In genomic region chr6:3318226-3318625, GRCh38 we compare ENCODE assay signal across 13 cellular contexts. TPM values are rescaled to one million over a fixed set of nuclear protein-coding genes. Genes with fewer than 3 reads are reported as not detected.
A peak's percentile ranks its signal among the peaks of the same experiment; 100 is the strongest.
DNase-seq lines count a peak whose midpoint lies in the region; ATAC-seq lines count a peak whose summit lies in the region.
"Had no signal": no experiment of that assay in that cellular context is flagged by ENCODE, and none has a peak within 500 bp of the region (broad histone marks: within the 10 kb centered on the region; RNA-seq: fewer than 3 reads in every experiment).

No MANE protein-coding gene starts in this region.

- H3K27ac Mint-ChIP-seq in activated naive CD4-positive, alpha-beta T cell treated with anti-CD3 and anti-CD28 coated beads for 36 hours = no peak overlapping the region
- H3K27ac Mint-ChIP-seq in stimulated activated naive CD8-positive, alpha-beta T cell treated with anti-CD3 and anti-CD28 coated beads, Interleukin-15, amount 100 ng/mL, for 72 hours = no peak overlapping the region
- H3K27ac Mint-ChIP-seq: activated B cell treated with CpG ODN at 0.5 μM for 24 hours, IgD-negative memory B cell had no signal

- DNase-seq in activated T-cell treated with anti-CD3 and anti-CD28 coated beads for 1 hour (ENCODE audit: low read depth) = peak; percentile 10
- no peak for DNase-seq in activated T-cell treated with anti-CD3 and anti-CD28 coated beads, Interleukin-2, amount 50 U/mL, for 1 hour
- DNase-seq in activated naive CD4-positive, alpha-beta T cell treated with anti-CD3 and anti-CD28 coated beads for 36 hours = peak; percentile 80
- peak; percentile 35 for DNase-seq in posterior vena cava (ENCODE audit: low spot score)
- DNase-seq in stimulated activated naive CD8-positive, alpha-beta T cell treated with anti-CD3 and anti-CD28 coated beads, Interleukin-15, amount 100 ng/mL, for 72 hours = peak; percentile 42 to 66
- DNase-seq in islet precursor cell = no peak
- no peak for DNase-seq in NCI-H2227 treated with DMSO at 0.1 percent for 48 hours (lab: John Stamatoyannopoulos, UW)
- DNase-seq: activated B cell treated with CpG ODN at 0.5 μM for 24 hours, cerebellar nuclear complex, naive B cell had no signal

- no peaks in the 10 kb centered on the region for H3K36me3 Mint-ChIP-seq in activated naive CD4-positive, alpha-beta T cell treated with anti-CD3 and anti-CD28 coated beads for 36 hours (ENCODE audit: low read depth)
- H3K36me3 Mint-ChIP-seq: IgD-negative memory B cell, naive B cell had no signal

- intact Hi-C loops in activated naive CD4-positive, alpha-beta T cell treated with anti-CD3 and anti-CD28 coated beads for 36 hours (cut with micrococcal nuclease) = loop anchor here (5.0 kb wide), 1 partner anchor 139 kb away; the partner anchor contains the start of gene SLC22A23
- intact Hi-C loops in posterior vena cava (cut with DNase I) = loop anchor here in 1 of 2 donors (5.0 kb wide), 1 partner anchor 131 kb away; no protein-coding TSS in a partner anchor

- no peaks in the 10 kb centered on the region for H3K27me3 Mint-ChIP-seq in activated naive CD4-positive, alpha-beta T cell treated with anti-CD3 and anti-CD28 coated beads for 36 hours (ENCODE audit: low read depth)
- H3K27me3 Mint-ChIP-seq in stimulated activated naive CD8-positive, alpha-beta T cell treated with anti-CD3 and anti-CD28 coated beads, Interleukin-15, amount 100 ng/mL, for 72 hours = peaks cover 35% of the 10 kb centered on the region

- peak; percentile 97 for ATAC-seq in stimulated activated naive CD8-positive, alpha-beta T cell treated with anti-CD3 and anti-CD28 coated beads, Interleukin-15, amount 100 ng/mL, for 72 hours
- ATAC-seq in GM18861 (IDR thresholded peaks at IDR 0.05; ENCODE audit: unreplicated experiment) = no peak
- ATAC-seq: A549 had no signal

- H3K4me3 Mint-ChIP-seq in activated naive CD4-positive, alpha-beta T cell treated with anti-CD3 and anti-CD28 coated beads for 36 hours = no peak overlapping the region
- peak overlapping the region; percentile 23 to 56 for H3K4me3 Mint-ChIP-seq in stimulated activated naive CD8-positive, alpha-beta T cell treated with anti-CD3 and anti-CD28 coated beads, Interleukin-15, amount 100 ng/mL, for 72 hours
- H3K4me3 Mint-ChIP-seq: activated B cell treated with CpG ODN at 0.5 μM for 24 hours, naive B cell had no signal

- CTCF ChIA-PET in activated naive CD4-positive, alpha-beta T cell treated with anti-CD3 and anti-CD28 coated beads for 36 hours (lab: Charles Lee) = no interaction called here

- no peaks in the 10 kb centered on the region for H3K9me3 Mint-ChIP-seq in activated naive CD4-positive, alpha-beta T cell treated with anti-CD3 and anti-CD28 coated beads for 36 hours
- no peaks in the 10 kb centered on the region for H3K9me3 Mint-ChIP-seq in stimulated activated naive CD8-positive, alpha-beta T cell treated with anti-CD3 and anti-CD28 coated beads, Interleukin-15, amount 100 ng/mL, for 72 hours
- H3K9me3 Mint-ChIP-seq: activated B cell treated with CpG ODN at 0.5 μM for 24 hours, IgD-negative memory B cell, naive B cell had no signal

- peaks cover 25% of the 10 kb centered on the region for H3K4me1 Mint-ChIP-seq in activated naive CD4-positive, alpha-beta T cell treated with anti-CD3 and anti-CD28 coated beads for 36 hours (ENCODE audit: low read depth)
- peaks cover 32% of the 10 kb centered on the region for H3K4me1 Mint-ChIP-seq in stimulated activated naive CD8-positive, alpha-beta T cell treated with anti-CD3 and anti-CD28 coated beads, Interleukin-15, amount 100 ng/mL, for 72 hours

RNA-seq across cellular contexts. Expression of gene PSMG4, which starts 59.5 kb away (rescaled TPM):
- total RNA-seq in activated naive CD4-positive, alpha-beta T cell treated with anti-CD3 and anti-CD28 coated beads for 36 hours = 10 to 100 TPM; 23.9 to 26.2 TPM
- 10 to 100 TPM; 14.3 to 18.0 TPM for total RNA-seq in posterior vena cava

Comparison
In these comparisons a context has a peak if more than half of its experiments do, and no peak if none do; other contexts are left out.
1. DNase-seq: peak in activated T-cell treated with anti-CD3 and anti-CD28 coated beads for 1 hour (single experiment), activated naive CD4-positive, alpha-beta T cell treated with anti-CD3 and anti-CD28 coated beads for 36 hours (single experiment), posterior vena cava (single experiment) and stimulated activated naive CD8-positive, alpha-beta T cell treated with anti-CD3 and anti-CD28 coated beads, Interleukin-15, amount 100 ng/mL, for 72 hours (2 of 2); none in activated T-cell treated with anti-CD3 and anti-CD28 coated beads, Interleukin-2, amount 50 U/mL, for 1 hour (single experiment), islet precursor cell (single experiment) and NCI-H2227 treated with DMSO at 0.1 percent for 48 hours (single experiment).